Comparison of ENCODE assay signal across 28 cellular contexts in genomic region chr1:107061886-107062285, GRCh38.
"Had no signal": no experiment of that assay in that cellular context is flagged by ENCODE, and none has a peak within 500 bp of the region (broad histone marks: within the 10 kb centered on the region; RNA-seq: fewer than 3 reads in every experiment).

No MANE protein-coding gene starts in this region.

- H3K27ac Mint-ChIP-seq: dendritic cell treated with granulocyte-macrophage colony-stimulating factor and Interleukin-4, amounts not matched to agents 40 ng/mL and 50 ng/mL, for 4 days; immature natural killer cell; mesothelial cell of epicardium; naive B cell had no signal

- H3K9me3 Mint-ChIP-seq: dendritic cell treated with granulocyte-macrophage colony-stimulating factor and Interleukin-4, amounts not matched to agents 40 ng/mL and 50 ng/mL, for 4 days; immature natural killer cell; mesothelial cell of epicardium; naive B cell had no signal

- H3K27me3 Mint-ChIP-seq: dendritic cell treated with granulocyte-macrophage colony-stimulating factor and Interleukin-4, amounts not matched to agents 40 ng/mL and 50 ng/mL, for 4 days; naive B cell had no signal

- ATAC-seq: esophagus mucosa, gastrocnemius medialis, heart right ventricle, left cardiac atrium, left lung, left ventricle myocardium superior, lower lobe of right lung, mucosa of descending colon had no signal

- H3K4me3 Mint-ChIP-seq: dendritic cell treated with granulocyte-macrophage colony-stimulating factor and Interleukin-4, amounts not matched to agents 40 ng/mL and 50 ng/mL, for 4 days; immature natural killer cell; mesothelial cell of epicardium had no signal

- H3K27ac ChIP-seq: colonic mucosa, epithelial cell of prostate, esophagus squamous epithelium, gastrocnemius medialis, heart right ventricle, left lung, lower lobe of right lung had no signal

- H3K4me3 ChIP-seq: colonic mucosa, esophagus squamous epithelium, gastrocnemius medialis, heart right ventricle, left lung, lower lobe of right lung, mucosa of descending colon had no signal

- H3K36me3 Mint-ChIP-seq: naive B cell had no signal

- H3K27me3 ChIP-seq: colonic mucosa, esophagus squamous epithelium, gastrocnemius medialis, heart right ventricle, left lung had no signal

- H3K9me3 ChIP-seq: colonic mucosa, esophagus squamous epithelium, gastrocnemius medialis, heart right ventricle, left lung, lower lobe of right lung, mucosa of descending colon had no signal

- H3K36me3 ChIP-seq: colonic mucosa, gastrocnemius medialis, lower lobe of right lung had no signal

- DNase-seq: colonic mucosa; cortex of kidney; effector CD4-positive, alpha-beta T cell; effector memory CD4-positive, alpha-beta T cell; erythroblast; esophagus squamous epithelium; foreskin fibroblast; foreskin melanocyte; gastrocnemius medialis; glutamatergic neuron; head of caudate nucleus; heart right ventricle; hippocampal formation; immature natural killer cell; islet precursor cell; kidney; kidney glomerular epithelial cell; left cardiac atrium; left lung; left ventricle myocardium superior; lower lobe of right lung; mesenchymal stem cell; mucosa of descending colon; naive B cell had no signal
